24 cellular contexts compared by ENCODE assay signal in genomic region chr3:124438813-124439212, GRCh38.
"Had no signal": no experiment of that assay in that cellular context is flagged by ENCODE, and none has a peak within 500 bp of the region (broad histone marks: within the 10 kb centered on the region; RNA-seq: fewer than 3 reads in every experiment).

No MANE protein-coding gene starts in this region.

- H3K9me3 ChIP-seq: body of pancreas, stomach, suprapubic skin had no signal

- H3K27me3 ChIP-seq: body of pancreas, cardiac muscle cell, stomach, suprapubic skin had no signal

- H3K27me3 Mint-ChIP-seq: activated naive CD8-positive, alpha-beta T cell treated with anti-CD3 and anti-CD28 coated beads, Interleukin-2, amount 50 U/mL, for 24 hours had no signal

- H3K4me1 ChIP-seq: body of pancreas, stomach, suprapubic skin had no signal

- H3K36me3 Mint-ChIP-seq: memory B cell; stimulated activated memory B cell treated with anti-CD40 and anti-IgM and Interleukin-4, amounts not matched to agents 10 μg/mL and 1 μg/mL and 100 μg/mL, for 72 hours had no signal

- H3K4me3 ChIP-seq: body of pancreas, cardiac muscle cell, stomach, suprapubic skin had no signal

- H3K4me3 Mint-ChIP-seq: activated B cell treated with CpG ODN at 0.5 μM for 24 hours; activated naive CD8-positive, alpha-beta T cell treated with anti-CD3 and anti-CD28 coated beads, Interleukin-2, amount 50 U/mL, for 24 hours; memory B cell; nephron; stimulated activated memory B cell treated with anti-CD40 and anti-IgM and Interleukin-4, amounts not matched to agents 10 μg/mL and 1 μg/mL and 100 μg/mL, for 72 hours; T-helper 1 cell treated with Interleukin-12 subunit alpha and Interleukin-12 subunit beta and Interleukin-4 antibody, amounts not matched to agents 30 μg/mL and 1 μg/mL, for 36 hours had no signal

- DNase-seq: activated B cell treated with CpG ODN at 0.5 μM for 24 hours; activated CD4-positive, alpha-beta T cell treated with anti-CD3 and anti-CD28 coated beads for 4 hours; activated CD4-positive, alpha-beta T cell treated with anti-CD3 and anti-CD28 coated beads, Interleukin-2, amount 50 U/mL, for 48 hours; activated effector memory CD4-positive, alpha-beta T cell treated with anti-CD3 and anti-CD28 coated beads, Interleukin-2, amount 50 U/mL, for 16 hours; activated naive CD4-positive, alpha-beta T cell treated with anti-CD3 and anti-CD28 coated beads, Interleukin-2, amount 50 U/mL, for 16 hours; activated naive CD8-positive, alpha-beta T cell treated with anti-CD3 and anti-CD28 coated beads, Interleukin-2, amount 50 U/mL, for 24 hours; anterior cingulate cortex; body of pancreas; cortex of kidney; islet precursor cell; left cardiac atrium; posterior cingulate gyrus; small intestine; stomach; T1000; trophoblast cell had no signal

- ATAC-seq: activated naive CD8-positive, alpha-beta T cell treated with anti-CD3 and anti-CD28 coated beads, Interleukin-2, amount 50 U/mL, for 24 hours; body of pancreas; left cardiac atrium; sciatic nerve; stimulated activated memory B cell treated with anti-CD40 and anti-IgM and Interleukin-4, amounts not matched to agents 10 μg/mL and 1 μg/mL and 100 μg/mL, for 72 hours had no signal

- H3K36me3 ChIP-seq: cardiac muscle cell had no signal

- FAIRE-seq: small intestine had no signal

- H3K9me3 Mint-ChIP-seq: activated naive CD8-positive, alpha-beta T cell treated with anti-CD3 and anti-CD28 coated beads, Interleukin-2, amount 50 U/mL, for 24 hours; memory B cell; nephron; stimulated activated memory B cell treated with anti-CD40 and anti-IgM and Interleukin-4, amounts not matched to agents 10 μg/mL and 1 μg/mL and 100 μg/mL, for 72 hours; T-helper 1 cell treated with Interleukin-12 subunit alpha and Interleukin-12 subunit beta and Interleukin-4 antibody, amounts not matched to agents 30 μg/mL and 1 μg/mL, for 36 hours had no signal

- H3K4me1 Mint-ChIP-seq: activated B cell treated with CpG ODN at 0.5 μM for 24 hours; activated naive CD8-positive, alpha-beta T cell treated with anti-CD3 and anti-CD28 coated beads, Interleukin-2, amount 50 U/mL, for 24 hours; memory B cell; nephron; stimulated activated memory B cell treated with anti-CD40 and anti-IgM and Interleukin-4, amounts not matched to agents 10 μg/mL and 1 μg/mL and 100 μg/mL, for 72 hours had no signal

- H3K27ac ChIP-seq: body of pancreas, cardiac muscle cell, epithelial cell of prostate, stomach, suprapubic skin had no signal
